Comparison of ENCODE assay signal across 9 cellular contexts in genomic region chr6:25136879-25137278, GRCh38.
DNase-seq lines count a peak whose midpoint lies in the region; ATAC-seq and TF ChIP-seq lines count a peak whose summit lies in the region.
"Had no signal": no experiment of that assay in that cellular context is flagged by ENCODE, and none has a peak within 500 bp of the region (broad histone marks: within the 10 kb centered on the region; RNA-seq: fewer than 3 reads in every experiment).

No MANE protein-coding gene starts in this region.

- peaks cover 21% of the 10 kb centered on the region for H3K36me3 Mint-ChIP-seq in CD4-positive, CD25-positive, alpha-beta regulatory T cell
- peaks cover 4% of the 10 kb centered on the region for H3K36me3 Mint-ChIP-seq in nephron (ENCODE audit: low read depth)
- H3K36me3 Mint-ChIP-seq in Caco-2 (ENCODE audit: insufficient read depth, unreplicated experiment): no peaks in the 10 kb centered on the region

- peak in 2 of 3 donors; percentile 10 to 57 for DNase-seq in CD4-positive, CD25-positive, alpha-beta regulatory T cell
- peak; percentile 43 for DNase-seq in RPMI7951 (ENCODE audit: low read depth)
- DNase-seq in effector memory CD4-positive, alpha-beta T cell: no peak
- DNase-seq in lower leg skin (ENCODE audit: low spot score in 2 of 2): no peak
- DNase-seq in Caco-2: no peak

- H3K4me1 ChIP-seq in CD4-positive, CD25-positive, alpha-beta regulatory T cell (ENCODE audit: control insufficient read depth, insufficient read depth, low read length, poor library complexity, severe bottlenecking): peaks cover 37% of the 10 kb centered on the region
- peaks cover 13% of the 10 kb centered on the region for H3K4me1 ChIP-seq in effector memory CD4-positive, alpha-beta T cell (ENCODE audit: control insufficient read depth, insufficient read depth, low read length, poor library complexity, severe bottlenecking)
- H3K4me1 ChIP-seq in Caco-2: no peaks in the 10 kb centered on the region

- ATAC-seq in CD4-positive, CD25-positive, alpha-beta regulatory T cell (ENCODE audit: low read depth in 2 of 2): no peak
- ATAC-seq in HG03097 (IDR thresholded peaks at IDR 0.05; ENCODE audit: low FRiP score, unreplicated experiment) (no peak), HG03521 (IDR thresholded peaks at IDR 0.05; ENCODE audit: unreplicated experiment) (no peak)
- ATAC-seq: Panc1 had no signal

- H3K9me3 Mint-ChIP-seq in CD4-positive, CD25-positive, alpha-beta regulatory T cell: peaks cover 0 to 9% (median 2%) of the 10 kb centered on the region in 7 donors
- H3K9me3 Mint-ChIP-seq in nephron (peaks cover 15% of the 10 kb centered on the region), Caco-2 (ENCODE audit: unreplicated experiment) (peaks cover 13% of the 10 kb centered on the region)

- H3K4me3 ChIP-seq in CD4-positive, CD25-positive, alpha-beta regulatory T cell (ENCODE audit: low read depth, low read length): peak overlapping the region; percentile 98
- peak overlapping the region; percentile 59 for H3K4me3 ChIP-seq in effector memory CD4-positive, alpha-beta T cell (ENCODE audit: insufficient read depth, low read depth, low read length, poor library complexity, severe bottlenecking)
- H3K4me3 ChIP-seq in lower leg skin (ENCODE audit: low read depth, poor library complexity, severe bottlenecking) (no peak overlapping the region), Caco-2 (ENCODE audit: low read depth, low read length) (no peak overlapping the region)

- no peaks in the 10 kb centered on the region for H3K27me3 Mint-ChIP-seq in CD4-positive, CD25-positive, alpha-beta regulatory T cell
- H3K27me3 Mint-ChIP-seq in nephron (ENCODE audit: low read depth): no peaks in the 10 kb centered on the region
- H3K27me3 Mint-ChIP-seq in Caco-2 (ENCODE audit: insufficient read depth, unreplicated experiment): peaks cover 2% of the 10 kb centered on the region

- intact Hi-C loops in lower leg skin (cut with DNase I; ENCODE audit: low total_unique reads): no loop called here
- intact Hi-C loops in Caco-2 (cut with micrococcal nuclease; ENCODE audit: unreplicated experiment): no loop called here

- WGBS in lower leg skin, 2 donors: 11 to 13% methylated on average over 2 of the region's 2 CpGs

- H3K27ac ChIP-seq in CD4-positive, CD25-positive, alpha-beta regulatory T cell (ENCODE audit: insufficient read depth, low read length, poor library complexity, severe bottlenecking): peak overlapping the region; percentile 85
- peak overlapping the region; percentile 71 for H3K27ac ChIP-seq in effector memory CD4-positive, alpha-beta T cell (ENCODE audit: insufficient read depth, low read length, poor library complexity, severe bottlenecking)

- TF ChIP-seq CTCF in nephron (IDR thresholded peaks at IDR 0.05; ENCODE audit: unreplicated experiment in 3 of 3) (no peak), lower leg skin (IDR thresholded peaks at IDR 0.05) (no peak), Caco-2 (IDR thresholded peaks at IDR 0.05; ENCODE audit: insufficient read depth in 1 of 2, low read depth in 1 of 2, low read length in 1 of 2, severe bottlenecking in 1 of 2, unreplicated experiment in 1 of 2) (no peak)

- no peaks in the 10 kb centered on the region for H3K27me3 ChIP-seq in CD4-positive, CD25-positive, alpha-beta regulatory T cell (ENCODE audit: control insufficient read depth, insufficient read depth, low read length)
- no peaks in the 10 kb centered on the region for H3K27me3 ChIP-seq in effector memory CD4-positive, alpha-beta T cell (replicated peaks; ENCODE audit: control insufficient read depth, insufficient read depth, low read length, poor library complexity, severe bottlenecking)
- H3K27me3 ChIP-seq in Caco-2 (replicated peaks; ENCODE audit: control insufficient read depth, insufficient read depth, low read length): no peaks in the 10 kb centered on the region

- TF ChIP-seq POLR2A in lower leg skin (IDR thresholded peaks at IDR 0.05): no peak

- H3K27ac Mint-ChIP-seq in CD4-positive, CD25-positive, alpha-beta regulatory T cell: peak overlapping the region; percentile 92 to 99 (median 95)
- H3K27ac Mint-ChIP-seq in nephron (peak overlapping the region in 2 of 3 experiments; percentile 22 to 40), Caco-2 (ENCODE audit: unreplicated experiment) (no peak overlapping the region)

- peak overlapping the region; percentile 91 to 99 (median 93) for H3K4me3 Mint-ChIP-seq in CD4-positive, CD25-positive, alpha-beta regulatory T cell
- peak overlapping the region in 1 of 3 experiments; percentile 10 for H3K4me3 Mint-ChIP-seq in nephron
- no peak overlapping the region for H3K4me3 Mint-ChIP-seq in Caco-2 (ENCODE audit: unreplicated experiment)

- H3K36me3 ChIP-seq in CD4-positive, CD25-positive, alpha-beta regulatory T cell (ENCODE audit: control insufficient read depth, insufficient read depth, low read length): peaks cover 9% of the 10 kb centered on the region
- peaks cover 3% of the 10 kb centered on the region for H3K36me3 ChIP-seq in effector memory CD4-positive, alpha-beta T cell (ENCODE audit: control insufficient read depth, insufficient read depth, low read length)
- no peaks in the 10 kb centered on the region for H3K36me3 ChIP-seq in Caco-2 (ENCODE audit: control insufficient read depth, insufficient read depth, low read length)

- POLR2A ChIA-PET in Caco-2 (lab: Charles Lee): no interaction called here

- CTCF ChIA-PET in Caco-2 (lab: Charles Lee): no interaction called here

- no TSS peak for BruUV-seq in Caco-2 (replicated peaks; lab: Mats Ljungman, UMichigan)

- H3K4me1 Mint-ChIP-seq in CD4-positive, CD25-positive, alpha-beta regulatory T cell: peaks cover 0 to 50% (median 30%) of the 10 kb centered on the region in 4 donors
- H3K4me1 Mint-ChIP-seq in nephron: peaks cover 13% of the 10 kb centered on the region
- no peaks in the 10 kb centered on the region for H3K4me1 Mint-ChIP-seq in Caco-2 (ENCODE audit: low read depth, unreplicated experiment)

- peaks cover 5 to 6% of the 10 kb centered on the region in 2 experiments for H3K9me3 ChIP-seq in CD4-positive, CD25-positive, alpha-beta regulatory T cell (ENCODE audit: control insufficient read depth in 2 of 2, low read length in 2 of 2)
- H3K9me3 ChIP-seq in effector memory CD4-positive, alpha-beta T cell (ENCODE audit: control insufficient read depth, low read length): no peaks in the 10 kb centered on the region
- H3K9me3 ChIP-seq in Caco-2: peaks cover 24% of the 10 kb centered on the region

Comparison
In these comparisons a context has a peak if more than half of its experiments do, and no peak if none do; other contexts are left out.
1. DNase-seq: peak in CD4-positive, CD25-positive, alpha-beta regulatory T cell (2 of 3) and RPMI7951 (single experiment); none in effector memory CD4-positive, alpha-beta T cell (0 of 3), lower leg skin (0 of 2) and Caco-2 (0 of 2).
2. H3K4me3 ChIP-seq: peak in CD4-positive, CD25-positive, alpha-beta regulatory T cell (single experiment) and effector memory CD4-positive, alpha-beta T cell (single experiment); none in lower leg skin (single experiment) and Caco-2 (single experiment).